Comparison of ENCODE assay signal across 17 cellular contexts in the genomic region with DNA sequence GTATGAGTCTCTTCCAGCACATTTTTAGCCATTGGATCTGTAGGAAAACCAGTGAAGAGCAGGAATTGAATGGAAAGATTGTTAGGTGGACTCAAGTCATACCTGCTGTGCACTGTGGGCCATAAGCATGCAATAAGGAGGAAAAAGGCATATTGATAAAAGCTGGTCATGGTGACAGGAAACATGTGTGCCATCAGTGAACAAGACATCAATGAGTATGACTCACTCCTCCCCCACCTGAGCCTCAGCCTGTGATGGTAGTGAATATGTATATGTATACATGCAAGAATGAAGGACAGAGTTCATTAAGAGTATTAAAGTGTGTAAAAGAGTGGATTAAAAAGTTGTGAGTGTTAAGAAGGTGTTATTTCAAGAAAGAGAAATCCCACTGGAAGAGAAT.
DNase-seq lines count a peak whose midpoint lies in the region; ATAC-seq and TF ChIP-seq lines count a peak whose summit lies in the region.
"Had no signal": no experiment of that assay in that cellular context is flagged by ENCODE, and none has a peak within 500 bp of the region (broad histone marks: within the 10 kb centered on the region; RNA-seq: fewer than 3 reads in every experiment).

No MANE protein-coding gene starts in this region.

- H3K27me3 Mint-ChIP-seq in activated T-cell treated with anti-CD3 and anti-CD28 coated beads, Interleukin-2, amount 50 U/mL, for 24 hours: no peaks in the 10 kb centered on the region
- H3K27me3 Mint-ChIP-seq in activated naive CD4-positive, alpha-beta T cell treated with anti-CD3 and anti-CD28 coated beads, Interleukin-2, amount 50 U/mL, for 24 hours: no peaks in the 10 kb centered on the region
- H3K27me3 Mint-ChIP-seq in stimulated activated naive B cell treated with anti-CD40 and anti-IgM and Interleukin-4, amounts not matched to agents 10 μg/mL and 1 μg/mL and 100 μg/mL, for 72 hours: no peaks in the 10 kb centered on the region

- peaks cover 7% of the 10 kb centered on the region; the same call in 1 of the 2 replicates for H3F3A ChIP-seq in Loucy (ENCODE audit: low read depth)

- no peaks in the 10 kb centered on the region for H3K9me3 ChIP-seq in Loucy (ENCODE audit: insufficient read depth, low read depth, low read length)
- H3K9me3 ChIP-seq: Caco-2, ovary had no signal

- peak overlapping the region; percentile 93 for H3K4me2 ChIP-seq in Loucy (ENCODE audit: low read depth, low read length, poor library complexity, severe bottlenecking)

- peaks cover 40% of the 10 kb centered on the region for H3K4me1 ChIP-seq in Loucy (ENCODE audit: insufficient read depth, low read length, poor library complexity, severe bottlenecking)
- H3K4me1 ChIP-seq: Caco-2, foreskin keratinocyte, sigmoid colon had no signal

- H3K9me3 Mint-ChIP-seq in activated T-cell treated with anti-CD3 and anti-CD28 coated beads, Interleukin-2, amount 50 U/mL, for 24 hours: peaks cover 3% of the 10 kb centered on the region
- peaks cover 6% of the 10 kb centered on the region for H3K9me3 Mint-ChIP-seq in activated naive CD4-positive, alpha-beta T cell treated with anti-CD3 and anti-CD28 coated beads, Interleukin-2, amount 50 U/mL, for 24 hours
- H3K9me3 Mint-ChIP-seq in stimulated activated naive B cell treated with anti-CD40 and anti-IgM and Interleukin-4, amounts not matched to agents 10 μg/mL and 1 μg/mL and 100 μg/mL, for 72 hours: peaks cover 8 to 12% of the 10 kb centered on the region in 2 donors

- H4K20me1 ChIP-seq in Loucy (ENCODE audit: insufficient read depth, low read length, poor library complexity, severe bottlenecking): no peaks in the 10 kb centered on the region

- peak overlapping the region; percentile 30 for H3K27ac Mint-ChIP-seq in activated T-cell treated with anti-CD3 and anti-CD28 coated beads, Interleukin-2, amount 50 U/mL, for 24 hours
- peak overlapping the region; percentile 76 for H3K27ac Mint-ChIP-seq in activated naive CD4-positive, alpha-beta T cell treated with anti-CD3 and anti-CD28 coated beads, Interleukin-2, amount 50 U/mL, for 24 hours
- peak overlapping the region; percentile 26 for H3K27ac Mint-ChIP-seq in stimulated activated naive B cell treated with anti-CD40 and anti-IgM and Interleukin-4, amounts not matched to agents 10 μg/mL and 1 μg/mL and 100 μg/mL, for 72 hours

- H3K9me2 ChIP-seq in Loucy (replicated peaks; ENCODE audit: low read depth, low read length): no peaks in the 10 kb centered on the region

- H3K9ac ChIP-seq in Loucy (ENCODE audit: low read depth, low read length, poor library complexity, severe bottlenecking): peak overlapping the region; percentile 66

- H3K79me2 ChIP-seq in Loucy (ENCODE audit: insufficient read depth, low read length): no peaks in the 10 kb centered on the region

- no peaks in the 10 kb centered on the region for H3K27me3 ChIP-seq in Loucy (ENCODE audit: insufficient read depth, low read length, poor library complexity, severe bottlenecking)
- H3K27me3 ChIP-seq: foreskin keratinocyte, ovary, sigmoid colon had no signal

- H3K4me1 Mint-ChIP-seq in activated T-cell treated with anti-CD3 and anti-CD28 coated beads, Interleukin-2, amount 50 U/mL, for 24 hours (ENCODE audit: low read depth): peaks cover 25% of the 10 kb centered on the region
- peaks cover 31% of the 10 kb centered on the region for H3K4me1 Mint-ChIP-seq in activated naive CD4-positive, alpha-beta T cell treated with anti-CD3 and anti-CD28 coated beads, Interleukin-2, amount 50 U/mL, for 24 hours
- H3K4me1 Mint-ChIP-seq in stimulated activated naive B cell treated with anti-CD40 and anti-IgM and Interleukin-4, amounts not matched to agents 10 μg/mL and 1 μg/mL and 100 μg/mL, for 72 hours: peaks cover 21 to 25% of the 10 kb centered on the region in 2 donors

- ATAC-seq in stimulated activated naive B cell treated with anti-CD40 and anti-IgM and Interleukin-4, amounts not matched to agents 10 μg/mL and 1 μg/mL and 100 μg/mL, for 72 hours (replicated peaks): no peak
- no peak for ATAC-seq in HG03280 (IDR thresholded peaks at IDR 0.05; ENCODE audit: unreplicated experiment)
- no peak for ATAC-seq in GM21526 (IDR thresholded peaks at IDR 0.05; ENCODE audit: low FRiP score, unreplicated experiment)
- ATAC-seq: foreskin keratinocyte had no signal

- no peak overlapping the region for H3K4me3 Mint-ChIP-seq in activated T-cell treated with anti-CD3 and anti-CD28 coated beads, Interleukin-2, amount 50 U/mL, for 24 hours
- peak overlapping the region; percentile 53 for H3K4me3 Mint-ChIP-seq in activated naive CD4-positive, alpha-beta T cell treated with anti-CD3 and anti-CD28 coated beads, Interleukin-2, amount 50 U/mL, for 24 hours
- peak overlapping the region in 1 of 2 donors; percentile 58 for H3K4me3 Mint-ChIP-seq in stimulated activated naive B cell treated with anti-CD40 and anti-IgM and Interleukin-4, amounts not matched to agents 10 μg/mL and 1 μg/mL and 100 μg/mL, for 72 hours

- H2AFZ ChIP-seq in Loucy (ENCODE audit: low read length): peak overlapping the region; percentile 55

- no peaks in the 10 kb centered on the region for H3K36me3 ChIP-seq in Loucy (ENCODE audit: insufficient read depth, low read length)
- H3K36me3 ChIP-seq: ovary, sigmoid colon had no signal

- no peaks in the 10 kb centered on the region for H3K36me3 Mint-ChIP-seq in activated T-cell treated with anti-CD3 and anti-CD28 coated beads, Interleukin-2, amount 50 U/mL, for 24 hours (ENCODE audit: low read depth)
- peaks cover 2% of the 10 kb centered on the region for H3K36me3 Mint-ChIP-seq in activated naive CD4-positive, alpha-beta T cell treated with anti-CD3 and anti-CD28 coated beads, Interleukin-2, amount 50 U/mL, for 24 hours
- H3K36me3 Mint-ChIP-seq in stimulated activated naive B cell treated with anti-CD40 and anti-IgM and Interleukin-4, amounts not matched to agents 10 μg/mL and 1 μg/mL and 100 μg/mL, for 72 hours: peaks cover 0 to 4% of the 10 kb centered on the region in 2 donors

- peak overlapping the region; percentile 65 for H3K4me3 ChIP-seq in Loucy (ENCODE audit: low read length, poor library complexity, severe bottlenecking)
- H3K4me3 ChIP-seq: GM12878, ovary, sigmoid colon had no signal

- DNase-seq in activated T-cell treated with anti-CD3 and anti-CD28 coated beads, Interleukin-2, amount 50 U/mL, for 24 hours: no peak
- no peak for DNase-seq in activated T-cell treated with anti-CD3 and anti-CD28 coated beads, Interleukin-2, amount 50 U/mL, for 48 hours
- DNase-seq in stimulated activated naive B cell treated with anti-CD40 and anti-IgM and Interleukin-4, amounts not matched to agents 10 μg/mL and 1 μg/mL and 100 μg/mL, for 72 hours: no peak
- DNase-seq in AG20443 (ENCODE audit: low spot score): no peak
- DNase-seq: aorta, Caco-2, foreskin keratinocyte, KBM-7, NCI-H1417 treated with DMSO at 0.1 percent for 48 hours, NCI-H2227 treated with DMSO at 0.1 percent for 48 hours, ovary, sigmoid colon had no signal

- no peak for TF ChIP-seq CTCF in Loucy (conservative IDR thresholded peaks at IDR 0.05; ENCODE audit: low read length)

Comparison
In these comparisons a context has a peak if more than half of its experiments do, and no peak if none do; other contexts are left out.
1. H3K27ac Mint-ChIP-seq: peak in every context shown above with its lines; median percentile 76 in activated naive CD4-positive, alpha-beta T cell treated with anti-CD3 and anti-CD28 coated beads, Interleukin-2, amount 50 U/mL, for 24 hours; 30 in activated T-cell treated with anti-CD3 and anti-CD28 coated beads, Interleukin-2, amount 50 U/mL, for 24 hours; 26 in stimulated activated naive B cell treated with anti-CD40 and anti-IgM and Interleukin-4, amounts not matched to agents 10 μg/mL and 1 μg/mL and 100 μg/mL, for 72 hours.